Comparison of ENCODE assay signal across 8 cellular contexts in genomic region chr1:151198254-151199127, GRCh38. TPM values are rescaled to one million over a fixed set of nuclear protein-coding genes. Genes with fewer than 3 reads are reported as not detected.
DNase-seq lines count a peak whose midpoint lies in the region; ATAC-seq and TF ChIP-seq lines count a peak whose summit lies in the region.

A gene with protein sequence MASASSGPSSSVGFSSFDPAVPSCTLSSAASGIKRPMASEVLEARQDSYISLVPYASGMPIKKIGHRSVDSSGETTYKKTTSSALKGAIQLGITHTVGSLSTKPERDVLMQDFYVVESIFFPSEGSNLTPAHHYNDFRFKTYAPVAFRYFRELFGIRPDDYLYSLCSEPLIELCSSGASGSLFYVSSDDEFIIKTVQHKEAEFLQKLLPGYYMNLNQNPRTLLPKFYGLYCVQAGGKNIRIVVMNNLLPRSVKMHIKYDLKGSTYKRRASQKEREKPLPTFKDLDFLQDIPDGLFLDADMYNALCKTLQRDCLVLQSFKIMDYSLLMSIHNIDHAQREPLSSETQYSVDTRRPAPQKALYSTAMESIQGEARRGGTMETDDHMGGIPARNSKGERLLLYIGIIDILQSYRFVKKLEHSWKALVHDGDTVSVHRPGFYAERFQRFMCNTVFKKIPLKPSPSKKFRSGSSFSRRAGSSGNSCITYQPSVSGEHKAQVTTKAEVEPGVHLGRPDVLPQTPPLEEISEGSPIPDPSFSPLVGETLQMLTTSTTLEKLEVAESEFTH (plus strand): TSS chr1:151198552. CDS start chr1:151198997, 445 bp downstream.

- peak; percentile 99 for DNase-seq in BE2C
- DNase-seq in GM19240 (ENCODE audit: insufficient read length, low spot score): peak; percentile 92
- DNase-seq in NCI-H526 treated with DMSO at 0.1 percent for 48 hours (lab: John Stamatoyannopoulos, UW): peak; percentile 100
- DNase-seq in activated CD4-positive, alpha-beta T cell treated with anti-CD3 and anti-CD28 coated beads, Interleukin-2, amount 10 ng/mL, durations not matched to agents 24 days and 14 days: peak; percentile 99
- DNase-seq in coronary artery (ENCODE audit: low spot score): peak; percentile 99
- peak; percentile 99 for DNase-seq in stimulated activated CD4-positive, alpha-beta T cell treated with anti-CD3 and anti-CD28 coated beads, Interleukin-1b, Interleukin-23, amount 100 ng/mL, for 4 hours (ENCODE audit: low read depth in 2 of 2)

- peaks cover 20% of the 10 kb centered on the region for H3K36me3 ChIP-seq in BE2C

- no peaks in the 10 kb centered on the region for H3K9me3 ChIP-seq in BE2C

- H3K27ac ChIP-seq in coronary artery: peak within 1 kb of the TSS; percentile 93 to 95
- peak within 1 kb of the TSS; percentile 87 for H3K27ac ChIP-seq in layer of hippocampus (ENCODE audit: low read depth, low read length)

- TF ChIP-seq CTCF in BE2C (IDR thresholded peaks at IDR 0.05; ENCODE audit: low read depth, low read length): no peak
- no peak for TF ChIP-seq CTCF in coronary artery (IDR thresholded peaks at IDR 0.05)

- H3K4me3 ChIP-seq in BE2C (ENCODE audit: low read depth, low read length) (peak within 1 kb of the TSS; percentile 89), coronary artery (peak within 1 kb of the TSS; percentile 93)

- no peaks in the 10 kb centered on the region for H3K27me3 ChIP-seq in BE2C
- no peaks in the 10 kb centered on the region for H3K27me3 ChIP-seq in layer of hippocampus (ENCODE audit: control insufficient read depth, insufficient read depth, low read length)

- H3K4me3 Mint-ChIP-seq in activated CD4-positive, alpha-beta T cell treated with anti-CD3 and anti-CD28 coated beads, Interleukin-2, amount 10 ng/mL, durations not matched to agents 24 days and 14 days: peak within 1 kb of the TSS; percentile 94

- H3K36me3 Mint-ChIP-seq in activated CD4-positive, alpha-beta T cell treated with anti-CD3 and anti-CD28 coated beads, Interleukin-2, amount 10 ng/mL, durations not matched to agents 24 days and 14 days (ENCODE audit: low read depth): peaks cover 31% of the 10 kb centered on the region

- peak; percentile 85 for ATAC-seq in HG03460 (IDR thresholded peaks at IDR 0.05; ENCODE audit: unreplicated experiment)

- peaks cover 35% of the 10 kb centered on the region for H3K4me1 Mint-ChIP-seq in activated CD4-positive, alpha-beta T cell treated with anti-CD3 and anti-CD28 coated beads, Interleukin-2, amount 10 ng/mL, durations not matched to agents 24 days and 14 days

- no peaks in the 10 kb centered on the region for H3K4me1 ChIP-seq in BE2C

- peaks cover 5% of the 10 kb centered on the region for H3K27me3 Mint-ChIP-seq in activated CD4-positive, alpha-beta T cell treated with anti-CD3 and anti-CD28 coated beads, Interleukin-2, amount 10 ng/mL, durations not matched to agents 24 days and 14 days

- no peaks in the 10 kb centered on the region for H3K9me3 Mint-ChIP-seq in activated CD4-positive, alpha-beta T cell treated with anti-CD3 and anti-CD28 coated beads, Interleukin-2, amount 10 ng/mL, durations not matched to agents 24 days and 14 days

- intact Hi-C loops in activated CD4-positive, alpha-beta T cell treated with anti-CD3 and anti-CD28 coated beads, Interleukin-2, amount 10 ng/mL, durations not matched to agents 24 days and 14 days (cut with micrococcal nuclease): loop anchor here (1.0 to 5.0 kb wide), 5 partner anchors 8 to 129 kb away; partner anchors contain the start of genes PI4KB, PSMD4, TNFAIP8L2 and VPS72

- H3K27ac Mint-ChIP-seq in activated CD4-positive, alpha-beta T cell treated with anti-CD3 and anti-CD28 coated beads, Interleukin-2, amount 10 ng/mL, durations not matched to agents 24 days and 14 days: peak within 1 kb of the TSS; percentile 97

RNA-seq across cellular contexts. Expression of the gene that starts here (rescaled TPM):
- 70.7 TPM for polyA plus RNA-seq in BE2C (2012; ENCODE audit: insufficient read depth, insufficient read length, low read depth)
- 97.7 and 98.7 TPM in 2 replicates for total RNA-seq in activated CD4-positive, alpha-beta T cell treated with anti-CD3 and anti-CD28 coated beads, Interleukin-2, amount 10 ng/mL, durations not matched to agents 24 days and 14 days

Comparison
In these comparisons a context has a peak if more than half of its experiments do, and no peak if none do; other contexts are left out.
1. Peak in every context shown above with its lines: DNase-seq, ATAC-seq, H3K4me3 ChIP-seq and H3K27ac ChIP-seq.